In genomic region chr12:10153271-10154144, GRCh38 we compare ENCODE assay signal across 8 cellular contexts. TPM values are rescaled to one million over a fixed set of nuclear protein-coding genes. Genes with fewer than 3 reads are reported as not detected.
DNase-seq lines count a peak whose midpoint lies in the region; ATAC-seq, FAIRE-seq and TF ChIP-seq lines count a peak whose summit lies in the region.

No MANE protein-coding gene starts in this region.

- peak overlapping the region; percentile 35 to 94 (median 90) for H3K27ac Mint-ChIP-seq in naive thymus-derived CD8-positive, alpha-beta T cell
- H3K27ac Mint-ChIP-seq in stimulated activated memory B cell treated with anti-CD40 and anti-IgM and Interleukin-4, amounts not matched to agents 10 μg/mL and 1 μg/mL and 100 μg/mL, for 72 hours, result peak overlapping the region; percentile 30

- H3K9me3 Mint-ChIP-seq in naive thymus-derived CD8-positive, alpha-beta T cell, result no peaks in the 10 kb centered on the region
- H3K9me3 Mint-ChIP-seq in stimulated activated memory B cell treated with anti-CD40 and anti-IgM and Interleukin-4, amounts not matched to agents 10 μg/mL and 1 μg/mL and 100 μg/mL, for 72 hours, result no peaks in the 10 kb centered on the region

- no peaks in the 10 kb centered on the region for H3K36me3 Mint-ChIP-seq in naive thymus-derived CD8-positive, alpha-beta T cell
- no peaks in the 10 kb centered on the region for H3K36me3 Mint-ChIP-seq in stimulated activated memory B cell treated with anti-CD40 and anti-IgM and Interleukin-4, amounts not matched to agents 10 μg/mL and 1 μg/mL and 100 μg/mL, for 72 hours

- H3K4me3 ChIP-seq in fibroblast of the aortic adventitia (ENCODE audit: low read depth, low read length), result peak overlapping the region; percentile 66

- peak; percentile 74 for TF ChIP-seq CTCF in GM12874 (IDR thresholded peaks at IDR 0.05; ENCODE audit: insufficient read depth, low read depth, low read length)
- TF ChIP-seq CTCF in fibroblast of the aortic adventitia (IDR thresholded peaks at IDR 0.05; ENCODE audit: insufficient read depth, low read length), result peak; percentile 72

- H3K27me3 Mint-ChIP-seq in naive thymus-derived CD8-positive, alpha-beta T cell, result peaks cover 0 to 3% (median 0%) of the 10 kb centered on the region in 5 donors
- peaks cover 35% of the 10 kb centered on the region for H3K27me3 Mint-ChIP-seq in stimulated activated memory B cell treated with anti-CD40 and anti-IgM and Interleukin-4, amounts not matched to agents 10 μg/mL and 1 μg/mL and 100 μg/mL, for 72 hours

- peak; percentile 55 for ATAC-seq in HG03571 (IDR thresholded peaks at IDR 0.05; ENCODE audit: unreplicated experiment)
- ATAC-seq in naive thymus-derived CD8-positive, alpha-beta T cell, result peak; percentile 78 to 90
- peak; percentile 69 for ATAC-seq in stimulated activated memory B cell treated with anti-CD40 and anti-IgM and Interleukin-4, amounts not matched to agents 10 μg/mL and 1 μg/mL and 100 μg/mL, for 72 hours

- POLR2A ChIA-PET in naive thymus-derived CD8-positive, alpha-beta T cell (lab: Charles Lee), result no interaction called here

- H3K4me1 Mint-ChIP-seq in naive thymus-derived CD8-positive, alpha-beta T cell, result peaks cover 4 to 11% (median 9%) of the 10 kb centered on the region in 4 donors
- H3K4me1 Mint-ChIP-seq in stimulated activated memory B cell treated with anti-CD40 and anti-IgM and Interleukin-4, amounts not matched to agents 10 μg/mL and 1 μg/mL and 100 μg/mL, for 72 hours, result peaks cover 20% of the 10 kb centered on the region

- peak overlapping the region; percentile 88 to 97 (median 92) for H3K4me3 Mint-ChIP-seq in naive thymus-derived CD8-positive, alpha-beta T cell
- peak overlapping the region; percentile 82 for H3K4me3 Mint-ChIP-seq in stimulated activated memory B cell treated with anti-CD40 and anti-IgM and Interleukin-4, amounts not matched to agents 10 μg/mL and 1 μg/mL and 100 μg/mL, for 72 hours

- DNase-seq in RCC 7860 (ENCODE audit: low spot score), result peak; percentile 27
- DNase-seq in activated T-helper 1 cell treated with anti-CD3 and anti-CD28 coated beads, Interleukin-2, amount 50 U/mL, for 16 hours (ENCODE audit: low read depth in 1 of 2, low spot score in 1 of 2), result peak; percentile 15 to 22
- DNase-seq in fibroblast of the aortic adventitia (ENCODE audit: low read depth), result peak; percentile 67
- peak; percentile 23 to 79 (median 56) for DNase-seq in naive thymus-derived CD8-positive, alpha-beta T cell
- DNase-seq in NCI-H187 treated with DMSO at 0.1 percent for 48 hours (lab: John Stamatoyannopoulos, UW), result no peak

- FAIRE-seq in RCC 7860 (lab: Jason Lieb, UNC), result no peak

RNA-seq across cellular contexts. Expression of gene OLR1, which starts 18.4 kb away (rescaled TPM):
- not detected in 2 replicates for total RNA-seq in fibroblast of the aortic adventitia (ENCODE audit: low replicate concordance)
- total RNA-seq in naive thymus-derived CD8-positive, alpha-beta T cell, result not detected
- polyA plus RNA-seq in naive thymus-derived CD8-positive, alpha-beta T cell, result not detected

RNA-seq across cellular contexts. Expression of gene CLEC7A, which starts 23.5 kb away (rescaled TPM):
- total RNA-seq in fibroblast of the aortic adventitia (ENCODE audit: low replicate concordance), result not detected in 2 replicates
- total RNA-seq in naive thymus-derived CD8-positive, alpha-beta T cell, result not detected
- under 1 TPM in 1 of 3 donors, not detected in 2; 0.44 TPM for polyA plus RNA-seq in naive thymus-derived CD8-positive, alpha-beta T cell

RNA-seq across cellular contexts. Expression of gene TMEM52B, which starts 25.3 kb away (rescaled TPM):
- total RNA-seq in fibroblast of the aortic adventitia (ENCODE audit: low replicate concordance), result under 0.01 and 0.08 TPM in 2 replicates
- total RNA-seq in naive thymus-derived CD8-positive, alpha-beta T cell, result not detected
- polyA plus RNA-seq in naive thymus-derived CD8-positive, alpha-beta T cell, result not detected

RNA-seq across cellular contexts. Expression of gene CLEC1A, which starts 54.7 kb away (rescaled TPM):
- total RNA-seq in fibroblast of the aortic adventitia (ENCODE audit: low replicate concordance), result 0.16 TPM in 1 of 2 replicates, not detected in the other
- not detected for total RNA-seq in naive thymus-derived CD8-positive, alpha-beta T cell
- not detected for polyA plus RNA-seq in naive thymus-derived CD8-positive, alpha-beta T cell

RNA-seq across cellular contexts. Expression of gene GABARAPL1, which starts 59.2 kb away (rescaled TPM):
- total RNA-seq in fibroblast of the aortic adventitia (ENCODE audit: low replicate concordance), result 26.3 and 82.4 TPM in 2 replicates
- total RNA-seq in naive thymus-derived CD8-positive, alpha-beta T cell, result 10 to 100 TPM; 55.5 to 56.1 TPM
- 10 to 100 TPM; 10.0 to 35.3 (median 12.2) TPM for polyA plus RNA-seq in naive thymus-derived CD8-positive, alpha-beta T cell
